ENCODE assay signal across 8 cellular contexts in the genomic region with DNA sequence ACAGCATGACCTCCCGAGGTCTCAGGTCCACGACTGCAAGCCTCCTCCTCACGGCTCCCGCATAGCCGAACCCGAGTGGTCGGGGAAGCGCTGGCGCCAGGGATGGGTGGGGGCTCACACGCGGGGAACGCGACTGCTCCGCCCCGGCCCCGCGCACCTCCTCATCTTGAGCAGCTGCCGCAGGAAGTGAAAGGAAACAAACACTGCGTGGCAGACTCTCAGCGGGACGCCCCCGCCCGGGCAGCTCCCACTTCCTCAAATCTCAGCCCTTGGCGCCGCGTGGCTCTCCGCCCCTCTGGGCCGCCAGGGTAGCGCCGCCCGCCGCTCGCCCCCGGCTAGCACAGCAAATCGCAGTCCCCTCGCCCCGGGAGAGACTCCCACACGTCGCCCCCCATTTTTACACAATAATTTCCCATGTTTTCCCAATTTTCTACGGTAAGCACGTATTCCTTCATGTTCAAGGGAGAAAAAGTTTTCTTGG. TPM values are rescaled to one million over a fixed set of nuclear protein-coding genes. Genes with fewer than 3 reads are reported as not detected.
DNase-seq lines count a peak whose midpoint lies in the region; ATAC-seq and TF ChIP-seq lines count a peak whose summit lies in the region.

A gene with protein sequence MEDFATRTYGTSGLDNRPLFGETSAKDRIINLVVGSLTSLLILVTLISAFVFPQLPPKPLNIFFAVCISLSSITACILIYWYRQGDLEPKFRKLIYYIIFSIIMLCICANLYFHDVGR (minus strand): TSS at position 188 of the 481 bp plus-strand sequence. CDS start 229 bp downstream, outside the sequence.

- peaks cover 39 to 48% (median 45%) of the 10 kb centered on the region in 10 experiments for H3K4me1 ChIP-seq in BLaER1 treated with 17β-estradiol and CSF1 and Interleukin-3, amounts not matched to agents 10 nM and 100 nM
- peaks cover 41% of the 10 kb centered on the region for H3K4me1 ChIP-seq in OCI-LY7 (ENCODE audit: insufficient read depth, low read length, poor library complexity, severe bottlenecking)

- TF ChIP-seq POLR2A in GM19099 (IDR thresholded peaks at IDR 0.05; ENCODE audit: extremely low read depth, insufficient read length, low read depth) (peak; percentile 75), erythroblast (IDR thresholded peaks at IDR 0.05; ENCODE audit: low read length) (no peak)

- H3K9me2 ChIP-seq in OCI-LY7 (ENCODE audit: insufficient read depth, low read length) = no peaks in the 10 kb centered on the region

- peaks cover 0 to 20% (median 4%) of the 10 kb centered on the region in 11 experiments; a peak in 4 of 22 replicates for H3K36me3 ChIP-seq in BLaER1 treated with 17β-estradiol and CSF1 and Interleukin-3, amounts not matched to agents 10 nM and 100 nM
- peaks cover 37% of the 10 kb centered on the region for H3K36me3 ChIP-seq in OCI-LY7 (ENCODE audit: insufficient read depth, low read length)

- peak; percentile 92 for DNase-seq in OCI-LY7 (ENCODE audit: low spot score)
- peak; percentile 73 for DNase-seq in activated T-cell treated with anti-CD3 and anti-CD28 coated beads for 48 hours (ENCODE audit: low read depth)
- DNase-seq in erythroblast (lab: John Stamatoyannopoulos, UW) = peak; percentile 32 to 36
- DNase-seq in myocyte (ENCODE audit: low read depth) = peak; percentile 69
- DNase-seq in stimulated activated CD8-positive, alpha-beta memory T cell treated with anti-CD3 and anti-CD28 coated beads, Interleukin-7, amount 100 ng/mL, for 48 hours (ENCODE audit: extremely low read depth in 1 of 2, low read depth in 1 of 2) = peak; percentile 71 to 74

- H3K27ac ChIP-seq in BLaER1 treated with 17β-estradiol and CSF1 and Interleukin-3, amounts not matched to agents 10 nM and 100 nM = peak within 1 kb of the TSS; percentile 76 to 98 (median 96)
- H3K27ac ChIP-seq in OCI-LY7 (ENCODE audit: low read depth, low read length, poor library complexity, severe bottlenecking) = peak within 1 kb of the TSS; percentile 98

- CTCF ChIA-PET in OCI-LY7 (lab: Charles Lee; ENCODE audit: unreplicated experiment) = interaction anchor here (0.6 to 1.2 kb wide), 3 partner anchors 11 to 67 kb away, joined by 4 to 8 read pairs (median 5); a partner anchor contains a TSS

- H3K4me3 ChIP-seq in BLaER1 treated with 17β-estradiol and CSF1 and Interleukin-3, amounts not matched to agents 10 nM and 100 nM = peak within 1 kb of the TSS; percentile 85 to 97 (median 94)
- H3K4me3 ChIP-seq in OCI-LY7 (ENCODE audit: low read depth, low read length, poor library complexity, severe bottlenecking) = peak within 1 kb of the TSS; percentile 82

- no peaks in the 10 kb centered on the region for H3K9me3 ChIP-seq in BLaER1 treated with 17β-estradiol and CSF1 and Interleukin-3, amounts not matched to agents 10 nM and 100 nM (replicated peaks in 1 of 11)
- H3K9me3 ChIP-seq in OCI-LY7 (ENCODE audit: low read length) = no peaks in the 10 kb centered on the region

- H3K4me2 ChIP-seq in BLaER1 treated with 17β-estradiol and CSF1 and Interleukin-3, amounts not matched to agents 10 nM and 100 nM = peak within 1 kb of the TSS; percentile 92 to 99 (median 97)
- peak within 1 kb of the TSS; percentile 88 for H3K4me2 ChIP-seq in OCI-LY7 (ENCODE audit: low read length)

- no TSS peak for BruUV-seq in OCI-LY7 (replicated peaks; lab: Mats Ljungman, UMichigan)

- POLR2A ChIA-PET in OCI-LY7 (lab: Charles Lee) = interaction anchor here (0.6 to 7.3 kb wide), 7 partner anchors 17 to 787 kb away, joined by 3 to 192 read pairs (median 5); a partner anchor contains a TSS

- H3K79me2 ChIP-seq in OCI-LY7 (ENCODE audit: insufficient read depth, low read depth, low read length) = peaks cover 43% of the 10 kb centered on the region

- peak within 1 kb of the TSS; percentile 91 to 98 (median 97) for H3K9ac ChIP-seq in BLaER1 treated with 17β-estradiol and CSF1 and Interleukin-3, amounts not matched to agents 10 nM and 100 nM

- peaks cover 9 to 47% (median 26%) of the 10 kb centered on the region in 11 experiments; a peak in 17 of 22 replicates for H4K20me1 ChIP-seq in BLaER1 treated with 17β-estradiol and CSF1 and Interleukin-3, amounts not matched to agents 10 nM and 100 nM
- H4K20me1 ChIP-seq in OCI-LY7 (ENCODE audit: insufficient read depth, low read length) = peaks cover 11% of the 10 kb centered on the region

- ATAC-seq in HG03378 (IDR thresholded peaks at IDR 0.05; ENCODE audit: unreplicated experiment) = peak; percentile 42

- H2AFZ ChIP-seq in OCI-LY7 (ENCODE audit: low read length) = peak within 1 kb of the TSS; percentile 34; the same call in 1 of the 2 replicates

- intact Hi-C loops in OCI-LY7 (cut with micrococcal nuclease; ENCODE audit: unreplicated experiment) = loop anchor here (1.0 to 5.0 kb wide), 6 partner anchors 24 to 713 kb away; a partner anchor contains a TSS

- TF ChIP-seq CTCF in OCI-LY7 (conservative IDR thresholded peaks at IDR 0.05; ENCODE audit: low read length) = peak; percentile 67

- no peaks in the 10 kb centered on the region for H3K27me3 ChIP-seq in BLaER1 treated with 17β-estradiol and CSF1 and Interleukin-3, amounts not matched to agents 10 nM and 100 nM

RNA-seq across cellular contexts. Expression of the gene that starts here (rescaled TPM):
- 116 and 126 TPM in 2 replicates for total RNA-seq in OCI-LY7 (2014; rRNA removed; shearing (Covaris generic))
- total RNA-seq in OCI-LY7 (2022) (88.7 and 101 TPM in 2 replicates), myocyte (17.4 and 22.6 TPM in 2 replicates)
- 18.7 TPM for polyA plus RNA-seq in myocyte (2012)

Comparison
In these comparisons a context has a peak if more than half of its experiments do, and no peak if none do; other contexts are left out.
1. Peak in every context shown above with its lines: DNase-seq, ATAC-seq, H3K4me3 ChIP-seq and H3K27ac ChIP-seq.
2. DNase-seq: peak in every context shown above with its lines; median percentile 92 in OCI-LY7; 73 in activated T-cell treated with anti-CD3 and anti-CD28 coated beads for 48 hours; 72 in stimulated activated CD8-positive, alpha-beta memory T cell treated with anti-CD3 and anti-CD28 coated beads, Interleukin-7, amount 100 ng/mL, for 48 hours; 69 in myocyte; 34 in erythroblast.